In the genomic region with DNA sequence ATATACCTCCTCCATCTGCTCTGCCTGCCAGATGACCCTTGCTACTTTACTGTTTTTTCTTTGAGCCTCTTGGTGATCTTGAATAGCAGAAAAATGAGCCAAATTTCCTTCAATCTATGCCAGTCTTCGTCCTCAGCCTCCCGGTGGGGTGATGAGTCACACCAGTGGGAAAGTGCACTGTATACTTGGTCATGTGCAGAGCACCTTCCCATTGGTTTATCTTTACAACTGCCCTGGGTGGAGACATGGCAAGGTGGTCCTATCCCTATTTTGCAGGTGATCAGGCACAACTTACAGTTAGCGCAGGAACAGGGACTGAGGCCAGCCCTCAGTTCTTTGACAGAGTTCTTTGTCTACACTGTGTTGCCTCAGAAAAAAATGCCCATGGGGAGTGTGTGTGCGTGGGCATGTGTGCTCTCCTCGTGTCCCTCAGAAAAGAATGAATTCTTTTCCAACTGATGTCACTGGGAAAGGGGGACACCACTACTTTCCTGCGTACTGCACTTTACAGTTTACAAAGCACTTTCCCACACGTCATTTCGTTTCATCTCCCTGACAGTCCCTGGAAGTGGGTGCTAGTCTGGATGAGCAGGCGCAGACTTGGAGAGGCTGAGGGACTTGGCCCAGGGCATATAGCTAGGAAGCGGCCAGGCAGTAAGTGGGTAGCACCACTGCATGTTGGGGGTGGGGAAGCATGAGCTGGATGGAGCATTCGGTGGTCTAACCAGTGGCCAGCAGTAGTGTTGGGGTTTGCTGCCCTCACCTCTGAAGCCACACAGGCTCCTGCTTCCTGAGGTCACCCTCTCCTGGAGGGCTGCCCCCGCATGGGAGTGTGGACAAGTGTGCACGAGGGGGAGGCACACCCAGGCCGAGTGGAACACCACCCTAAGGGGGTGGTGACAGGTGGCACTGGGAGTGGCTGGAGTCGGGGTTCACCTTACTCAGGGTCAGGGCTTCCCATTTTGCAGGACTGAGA, we compare ENCODE assay signal across 1 cellular context.
TF ChIP-seq lines count a peak whose summit lies in the region.

No MANE protein-coding gene starts in this region.

TF ChIP-seq in WTC11, 78 proteins besides CTCF, POLR2A, EP300 and RAD21 (continued from another document):
- TF ChIP-seq AR (CRISPR knock-in tag; IDR thresholded peaks at IDR 0.05) = no peak
- no peak for TF ChIP-seq ZNF671 (CRISPR knock-in tag; IDR thresholded peaks at IDR 0.05)
- TF ChIP-seq, protein P1, sequence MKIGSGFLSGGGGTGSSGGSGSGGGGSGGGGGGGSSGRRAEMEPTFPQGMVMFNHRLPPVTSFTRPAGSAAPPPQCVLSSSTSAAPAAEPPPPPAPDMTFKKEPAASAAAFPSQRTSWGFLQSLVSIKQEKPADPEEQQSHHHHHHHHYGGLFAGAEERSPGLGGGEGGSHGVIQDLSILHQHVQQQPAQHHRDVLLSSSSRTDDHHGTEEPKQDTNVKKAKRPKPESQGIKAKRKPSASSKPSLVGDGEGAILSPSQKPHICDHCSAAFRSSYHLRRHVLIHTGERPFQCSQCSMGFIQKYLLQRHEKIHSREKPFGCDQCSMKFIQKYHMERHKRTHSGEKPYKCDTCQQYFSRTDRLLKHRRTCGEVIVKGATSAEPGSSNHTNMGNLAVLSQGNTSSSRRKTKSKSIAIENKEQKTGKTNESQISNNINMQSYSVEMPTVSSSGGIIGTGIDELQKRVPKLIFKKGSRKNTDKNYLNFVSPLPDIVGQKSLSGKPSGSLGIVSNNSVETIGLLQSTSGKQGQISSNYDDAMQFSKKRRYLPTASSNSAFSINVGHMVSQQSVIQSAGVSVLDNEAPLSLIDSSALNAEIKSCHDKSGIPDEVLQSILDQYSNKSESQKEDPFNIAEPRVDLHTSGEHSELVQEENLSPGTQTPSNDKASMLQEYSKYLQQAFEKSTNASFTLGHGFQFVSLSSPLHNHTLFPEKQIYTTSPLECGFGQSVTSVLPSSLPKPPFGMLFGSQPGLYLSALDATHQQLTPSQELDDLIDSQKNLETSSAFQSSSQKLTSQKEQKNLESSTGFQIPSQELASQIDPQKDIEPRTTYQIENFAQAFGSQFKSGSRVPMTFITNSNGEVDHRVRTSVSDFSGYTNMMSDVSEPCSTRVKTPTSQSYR (CRISPR knock-in tag; IDR thresholded peaks at IDR 0.05) = no peak
- TF ChIP-seq MAX (CRISPR knock-in tag; IDR thresholded peaks at IDR 0.05) = no peak
- TF ChIP-seq ZNF396 (CRISPR knock-in tag; IDR thresholded peaks at IDR 0.05; ENCODE audit: borderline replicate concordance) = no peak
